ENCODE assay signal across 8 cellular contexts in the genomic region with DNA sequence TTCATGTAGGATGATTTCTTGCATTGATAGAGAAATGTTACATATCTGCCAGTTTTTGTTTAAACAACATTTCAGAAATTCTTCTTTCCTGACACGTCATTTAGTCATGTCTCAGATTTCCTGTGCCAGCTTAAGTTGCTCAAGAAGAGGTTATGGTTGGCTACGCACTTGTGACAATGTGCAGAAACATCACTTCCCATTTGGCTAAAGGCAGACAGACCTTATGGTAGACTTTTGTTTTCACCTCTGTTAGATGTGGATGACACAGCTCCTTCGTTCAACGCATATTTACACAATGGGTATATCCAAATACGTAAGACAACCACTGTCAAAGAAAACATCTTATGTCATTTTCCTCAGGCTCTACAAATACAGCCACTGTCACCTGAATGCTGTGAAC.
DNase-seq lines count a peak whose midpoint lies in the region; ATAC-seq and TF ChIP-seq lines count a peak whose summit lies in the region.

No MANE protein-coding gene starts in this region.

- H3K9me3 Mint-ChIP-seq in endodermal cell, result no peaks in the 10 kb centered on the region

- no peaks in the 10 kb centered on the region for H3K27me3 Mint-ChIP-seq in endodermal cell (ENCODE audit: insufficient read depth)

- H3K36me3 ChIP-seq in SJSA1 (no peaks in the 10 kb centered on the region), heart left ventricle (no peaks in the 10 kb centered on the region), subcutaneous abdominal adipose tissue (ENCODE audit: control insufficient read depth in 5 of 5, insufficient read depth in 5 of 5, low read length in 5 of 5) (no peaks in the 10 kb centered on the region), endodermal cell (ENCODE audit: control insufficient read depth, insufficient read depth, low read length) (no peaks in the 10 kb centered on the region)

- DNase-seq in AG04449 (ENCODE audit: low read depth, low spot score), result peak; percentile 85
- peak in 1 of 2 experiments; percentile 39 for DNase-seq in SJSA1 (ENCODE audit: low read depth in 1 of 2, low spot score in 2 of 2)
- no peak for DNase-seq in heart left ventricle
- DNase-seq in endodermal cell, result no peak
- DNase-seq in NCI-H2081 treated with DMSO at 0.1 percent for 48 hours (lab: John Stamatoyannopoulos, UW), result no peak

- H3K4me3 Mint-ChIP-seq in endodermal cell, result no peak overlapping the region

- peak overlapping the region; percentile 83 for H3K27ac ChIP-seq in SJSA1
- H3K27ac ChIP-seq in heart left ventricle, result peak overlapping the region in 9 of 12 donors; percentile 11 to 94 (median 41)
- H3K27ac ChIP-seq in subcutaneous abdominal adipose tissue (ENCODE audit: low read depth, low read length), result peak overlapping the region; percentile 77
- H3K27ac ChIP-seq in endodermal cell (ENCODE audit: low read depth, low read length), result no peak overlapping the region

- ATAC-seq in GM19324 (IDR thresholded peaks at IDR 0.05; ENCODE audit: low FRiP score, unreplicated experiment), result peak; percentile 74
- peak; percentile 92 for ATAC-seq in HG03196 (IDR thresholded peaks at IDR 0.05; ENCODE audit: unreplicated experiment)
- peak; percentile 61 to 83 (median 73) for ATAC-seq in heart left ventricle

- H3K9ac ChIP-seq in subcutaneous abdominal adipose tissue (ENCODE audit: low read length in 5 of 5), result no peak overlapping the region
- H3K9ac ChIP-seq in endodermal cell (ENCODE audit: extremely low read depth, low read length, poor library complexity, severe bottlenecking), result no peak overlapping the region

- no peak overlapping the region for H3K27ac Mint-ChIP-seq in endodermal cell

- intact Hi-C loops in heart left ventricle (cut with DNase I), result loop anchor here in 3 of 10 donors (10.0 kb wide), 1 partner anchor 124 kb away; the partner anchor contains the start of genes DOCK4 (in 3 of the 3) and ZNF277 (in 3 of the 3)

- no peak for TF ChIP-seq CTCF in AG04449 (IDR thresholded peaks at IDR 0.05; ENCODE audit: insufficient read depth, low read length, missing control alignments)
- no peak for TF ChIP-seq CTCF in heart left ventricle (IDR thresholded peaks at IDR 0.05)
- no peak for TF ChIP-seq CTCF in endodermal cell (conservative IDR thresholded peaks at IDR 0.05)

- H3K4me1 ChIP-seq in SJSA1 (replicated peaks), result peaks cover 14% of the 10 kb centered on the region
- peaks cover 0 to 68% (median 22%) of the 10 kb centered on the region in 12 donors for H3K4me1 ChIP-seq in heart left ventricle
- peaks cover 8 to 37% (median 27%) of the 10 kb centered on the region in 5 donors for H3K4me1 ChIP-seq in subcutaneous abdominal adipose tissue (ENCODE audit: control insufficient read depth in 5 of 5, insufficient read depth in 5 of 5, low read length in 5 of 5)
- H3K4me1 ChIP-seq in endodermal cell (ENCODE audit: control insufficient read depth, insufficient read depth, low read length), result no peaks in the 10 kb centered on the region

- H3K27me3 ChIP-seq in SJSA1 (replicated peaks) (no peaks in the 10 kb centered on the region), heart left ventricle (no peaks in the 10 kb centered on the region), subcutaneous abdominal adipose tissue (ENCODE audit: control insufficient read depth in 5 of 5, insufficient read depth in 4 of 5, low read length in 5 of 5) (no peaks in the 10 kb centered on the region), endodermal cell (ENCODE audit: control insufficient read depth, insufficient read depth, low read length, poor library complexity, severe bottlenecking) (no peaks in the 10 kb centered on the region)

- CTCF ChIA-PET in AG04449 (lab: Yijun Ruan, JAX), result interaction anchor here (1.1 to 1.4 kb wide), 5 partner anchors 11 to 416 kb away, joined by 3 to 7 read pairs (median 3); no protein-coding TSS in a partner anchor

- POLR2A ChIA-PET in AG04449 (lab: Yijun Ruan, JAX), result interaction anchor here (0.8 kb wide), 1 partner anchor 370 kb away, joined by 3 read pairs; the partner anchor contains the start of gene IFRD1

- H3K4me3 ChIP-seq in AG04449 (ENCODE audit: low read depth, low read length) (no peak overlapping the region), SJSA1 (no peak overlapping the region; the same call in 1 of the 2 replicates), heart left ventricle (peak overlapping the region in 2 of 12 donors; percentile 3 to 14), subcutaneous abdominal adipose tissue (ENCODE audit: low read depth in 1 of 5, low read length in 5 of 5) (peak overlapping the region in 4 of 5 donors; percentile 10 to 19 (median 16)), endodermal cell (ENCODE audit: low read length) (no peak overlapping the region)

- no peaks in the 10 kb centered on the region for H3K36me3 Mint-ChIP-seq in endodermal cell (ENCODE audit: low read depth)

- no peaks in the 10 kb centered on the region for H3K9me3 ChIP-seq in SJSA1 (replicated peaks)
- H3K9me3 ChIP-seq in heart left ventricle, result no peaks in the 10 kb centered on the region
- no peaks in the 10 kb centered on the region for H3K9me3 ChIP-seq in subcutaneous abdominal adipose tissue (ENCODE audit: control insufficient read depth in 5 of 5, low read length in 5 of 5)
- no peaks in the 10 kb centered on the region for H3K9me3 ChIP-seq in endodermal cell (ENCODE audit: control insufficient read depth, low read length)

- WGBS in heart left ventricle, 4 donors, result 59 to 65% (median 62%) methylated on average over 5 of the region's 5 CpGs
- WGBS in endodermal cell (ENCODE audit: insufficient coverage in 1 of 2, insufficient read length in 1 of 2), 2 experiments, result 92 to 96% methylated on average over 5 of the region's 5 CpGs

- TF ChIP-seq POLR2A in heart left ventricle (IDR thresholded peaks at IDR 0.05), result no peak

- peaks cover 5% of the 10 kb centered on the region for H3K4me1 Mint-ChIP-seq in endodermal cell

Comparison
In these comparisons a context has a peak if more than half of its experiments do, and no peak if none do; other contexts are left out.
1. H3K4me3 ChIP-seq: peak in subcutaneous abdominal adipose tissue (4 of 5); none in AG04449 (single experiment), SJSA1 (single experiment) and endodermal cell (single experiment).
2. Peak in every context shown above with its lines, with median percentiles within 50 percentile points of each other: ATAC-seq.